ENCODE assay signal across 8 cellular contexts in genomic region chr7:93921607-93922446, GRCh38. TPM values are rescaled to one million over a fixed set of nuclear protein-coding genes. Genes with fewer than 3 reads are reported as not detected.
DNase-seq lines count a peak whose midpoint lies in the region; ATAC-seq, FAIRE-seq and TF ChIP-seq lines count a peak whose summit lies in the region.

Gene GNG11 (plus strand): TSS chr7:93921735. CDS start chr7:93922138, 403 bp downstream.

- peak within 1 kb of the TSS; percentile 98 for H2AFZ ChIP-seq in ACC112 (ENCODE audit: low read length, unreplicated experiment)
- H2AFZ ChIP-seq in OCI-LY7 (ENCODE audit: low read length): peak within 1 kb of the TSS; percentile 72
- peak within 1 kb of the TSS; percentile 22; the same call in 1 of the 2 replicates for H2AFZ ChIP-seq in K562 (ENCODE audit: low read depth, low read length)

- in situ Hi-C loops in K562 (cut with MboI): no loop called here

- H3K27ac ChIP-seq in ACC112 (ENCODE audit: low read depth, low read length): peak within 1 kb of the TSS; percentile 86
- no peak within 1 kb of the TSS for H3K27ac ChIP-seq in OCI-LY7 (ENCODE audit: low read depth, low read length, poor library complexity, severe bottlenecking)
- H3K27ac ChIP-seq in K562 (ENCODE audit: extremely low read depth, low read depth, low read length): no peak within 1 kb of the TSS
- peak within 1 kb of the TSS; percentile 81 for H3K27ac ChIP-seq in rectal smooth muscle tissue (ENCODE audit: low read depth, low read length)

- peaks cover 14% of the 10 kb centered on the region for H3K36me3 ChIP-seq in ACC112 (ENCODE audit: insufficient read depth, low read length)
- H3K36me3 ChIP-seq in OCI-LY7 (ENCODE audit: insufficient read depth, low read length): no peaks in the 10 kb centered on the region
- no peaks in the 10 kb centered on the region for H3K36me3 ChIP-seq in K562 (ENCODE audit: control insufficient read depth, insufficient read depth, low read length)
- peaks cover under 1% of the 10 kb centered on the region for H3K36me3 ChIP-seq in rectal smooth muscle tissue (ENCODE audit: control insufficient read depth, insufficient read depth, low read length)

- no peaks in the 10 kb centered on the region for H3K9me3 ChIP-seq in OCI-LY7 (ENCODE audit: low read length)
- H3K9me3 ChIP-seq in K562 (replicated peaks; ENCODE audit: control insufficient read depth, insufficient read depth, low read depth, low read length): no peaks in the 10 kb centered on the region

- H3K27me3 ChIP-seq in ACC112 (ENCODE audit: insufficient read depth, low read length): no peaks in the 10 kb centered on the region
- peaks cover 13 to 25% of the 10 kb centered on the region in 2 experiments; a peak in 4 of 5 replicates for H3K27me3 ChIP-seq in K562 (ENCODE audit: control insufficient read depth in 2 of 2, insufficient read depth in 2 of 2, low read length in 2 of 2)
- no peaks in the 10 kb centered on the region for H3K27me3 ChIP-seq in rectal smooth muscle tissue (ENCODE audit: control insufficient read depth, insufficient read depth, low read length)

- FAIRE-seq in K562 (lab: Jason Lieb, UNC): no peak

- POLR2A ChIA-PET in OCI-LY7 (lab: Charles Lee): interaction anchor here (0.5 to 1.5 kb wide), 13 partner anchors 10 to 498 kb away, joined by 3 to 7 read pairs (median 3); no protein-coding TSS in a partner anchor
- POLR2A ChIA-PET in K562 (lab: Yijun Ruan, JAX): interaction anchor here (0.7 kb wide), 1 partner anchor 206 kb away, joined by 3 read pairs; no protein-coding TSS in a partner anchor

- no peaks in the 10 kb centered on the region for H4K20me1 ChIP-seq in OCI-LY7 (ENCODE audit: insufficient read depth, low read length)
- no peaks in the 10 kb centered on the region for H4K20me1 ChIP-seq in K562 (replicated peaks; ENCODE audit: control insufficient read depth, insufficient read depth, low read length)

- TF ChIP-seq EP300 in K562 (IDR thresholded peaks at IDR 0.05; ENCODE audit: low read length): no peak

- H3K9ac ChIP-seq in K562 (ENCODE audit: insufficient read depth in 1 of 2, low read depth in 2 of 2, low read length in 2 of 2): peak within 1 kb of the TSS in 1 of 2 experiments; percentile 79; a peak in 2 of 4 replicates
- H3K9ac ChIP-seq in rectal smooth muscle tissue (ENCODE audit: low read length): peak within 1 kb of the TSS; percentile 25

- CTCF ChIA-PET in OCI-LY7 (lab: Charles Lee; ENCODE audit: unreplicated experiment) (interaction anchor here (1.5 kb wide), 1 partner anchor 165 kb away, joined by 10 read pairs; no protein-coding TSS in a partner anchor), K562 (lab: Yijun Ruan, JAX; ENCODE audit: low intra/inter-chr PET ratio) (interaction anchor here (0.7 kb wide), 1 partner anchor 19 kb away, joined by 3 read pairs; no protein-coding TSS in a partner anchor)

- peak within 1 kb of the TSS; percentile 100 for H3K4me3 ChIP-seq in ACC112 (ENCODE audit: low read depth, low read length)
- H3K4me3 ChIP-seq in OCI-LY7 (ENCODE audit: low read depth, low read length, poor library complexity, severe bottlenecking): peak within 1 kb of the TSS; percentile 68
- H3K4me3 ChIP-seq in K562: no peak within 1 kb of the TSS
- peak within 1 kb of the TSS; percentile 72 for H3K4me3 ChIP-seq in rectal smooth muscle tissue (ENCODE audit: low read length)

- H3K4me1 ChIP-seq in ACC112 (ENCODE audit: control insufficient read depth, insufficient read depth, low read length, unreplicated experiment): peaks cover 17% of the 10 kb centered on the region
- H3K4me1 ChIP-seq in OCI-LY7 (ENCODE audit: insufficient read depth, low read length, poor library complexity, severe bottlenecking): peaks cover 14% of the 10 kb centered on the region
- peaks cover 0 to 7% of the 10 kb centered on the region in 2 experiments; a peak in 2 of 5 replicates for H3K4me1 ChIP-seq in K562 (replicated peaks in 1 of 2; ENCODE audit: control insufficient read depth in 2 of 2, insufficient read depth in 2 of 2, low read length in 2 of 2)
- H3K4me1 ChIP-seq in rectal smooth muscle tissue (ENCODE audit: control insufficient read depth, insufficient read depth, low read length): no peaks in the 10 kb centered on the region

- no peaks in the 10 kb centered on the region for H3K9me2 ChIP-seq in OCI-LY7 (ENCODE audit: insufficient read depth, low read length)

- TF ChIP-seq RAD21 in K562 (CRISPR knock-in tag; conservative IDR thresholded peaks at IDR 0.05 in 1 of 2, IDR thresholded peaks at IDR 0.05 in 1 of 2): no peak

- ATAC-seq in GM18511 (IDR thresholded peaks at IDR 0.05; ENCODE audit: unreplicated experiment): peak; percentile 94
- peak; percentile 97 for ATAC-seq in HG02885 (IDR thresholded peaks at IDR 0.05; ENCODE audit: poor library complexity, unreplicated experiment)
- peak; percentile 77 for ATAC-seq in K562

- H3K4me2 ChIP-seq in OCI-LY7 (ENCODE audit: low read length): peak within 1 kb of the TSS; percentile 68
- H3K4me2 ChIP-seq in K562 (ENCODE audit: insufficient read depth, low read length): peak within 1 kb of the TSS; percentile 34

- TF ChIP-seq CTCF in OCI-LY7 (conservative IDR thresholded peaks at IDR 0.05; ENCODE audit: low read length): 0 out of 2 replicates have a peak, but pooled peaks have one; percentile 15
- TF ChIP-seq CTCF in K562 (IDR thresholded peaks at IDR 0.05 in 2 of 3, conservative IDR thresholded peaks at IDR 0.05 in 1 of 3; ENCODE audit: insufficient read depth in 2 of 3, low read depth in 1 of 3, low read length in 3 of 3): no peak

- TF ChIP-seq POLR2A in K562 (conservative IDR thresholded peaks at IDR 0.05): no peak

- 3% methylated on average over 38 of the region's 38 CpGs for WGBS in K562 (ENCODE audit: insufficient coverage, low coverage, missing lambda C conversion rate)

- TSS peak; percentile 73 for BruUV-seq in OCI-LY7 (replicated peaks; lab: Mats Ljungman, UMichigan)
- no TSS peak for BruUV-seq in K562 (replicated peaks; lab: Mats Ljungman, UMichigan)

- DNase-seq in OCI-LY7 (ENCODE audit: low spot score): peak; percentile 57
- peak in 1 of 4 experiments; percentile 25 for DNase-seq in K562 (ENCODE audit: extremely low read depth in 1 of 4, low spot score in 3 of 4)
- DNase-seq in iPS DF 19.7 (ENCODE audit: low read depth, low spot score): peak; percentile 12
- DNase-seq in AML-193 (lab: John Stamatoyannopoulos, UW): no peak

- intact Hi-C loops in OCI-LY7 (cut with micrococcal nuclease; ENCODE audit: unreplicated experiment): no loop called here
- intact Hi-C loops in K562 (cut with micrococcal nuclease): no loop called here

- H3K79me2 ChIP-seq in ACC112 (ENCODE audit: control insufficient read depth, insufficient read depth, low read length, unreplicated experiment) (peaks cover 37% of the 10 kb centered on the region), OCI-LY7 (ENCODE audit: insufficient read depth, low read depth, low read length) (no peaks in the 10 kb centered on the region), K562 (ENCODE audit: control insufficient read depth, insufficient read depth, low read length) (no peaks in the 10 kb centered on the region)

- no peaks in the 10 kb centered on the region for H3K9me1 ChIP-seq in K562 (ENCODE audit: control insufficient read depth, insufficient read depth, low read length)

TF ChIP-seq in K562, 482 proteins besides CTCF, POLR2A, EP300 and RAD21 (continues in another document):
- 0 out of 2 replicates have a peak, but pooled peaks have one; percentile 15 for TF ChIP-seq LCOR (CRISPR knock-in tag; IDR thresholded peaks at IDR 0.05)
- TF ChIP-seq FIP1L1 (IDR thresholded peaks at IDR 0.05; ENCODE audit: low read depth, low read length, poor library complexity, severe bottlenecking): no peak

RNA-seq across cellular contexts. Expression of gene GNG11, which starts in this region (rescaled TPM):
- 0.82 and 1.4 TPM in 2 replicates for total RNA-seq in OCI-LY7 (2014; rRNA removed; shearing (Covaris generic))
- total RNA-seq in OCI-LY7 (2022) (1.2 TPM in 2 replicates), K562 (2014; rRNA removed) (not detected in 2 replicates), K562 (2014; rRNA removed; fragmentation: Illumina TruSeq; extraction: Trizol) (not detected in 2 replicates), K562 (2015; rRNA removed; fragmentation: Illumina TruSeq; extraction: Trizol) (not detected in 2 replicates), K562 (2021) (not detected in 2 replicates)
- not detected in 2 replicates for total RNA-seq in K562 (2011; cell fraction: chromatin; rRNA removed; ENCODE audit: low replicate concordance)
- not detected in 2 replicates for total RNA-seq in K562 (2011; cell fraction: nucleolus; rRNA removed)
- total RNA-seq in K562 (2011; cell fraction: nucleoplasm; rRNA removed): not detected in 2 replicates
- polyA plus RNA-seq in K562 (2011; rRNA removed) (0.06 TPM in 1 of 2 replicates, not detected in the other), K562 (2014; fragmentation: Illumina TruSeq; extraction: Trizol) (not detected in 2 replicates), K562 (2014; fragmentation: Nextera tagmentation; extraction: Ambion mirVana) (not detected), K562 (2014; rRNA removed) (not detected in 2 replicates)
- polyA plus RNA-seq in K562 (2011; cell fraction: cytosol; rRNA removed): 0.03 TPM in 2 replicates
- not detected in 2 replicates for polyA plus RNA-seq in K562 (2011; cell fraction: nucleus; rRNA removed)
- not detected in 2 replicates for polyA plus RNA-seq in K562 (2012)
- not detected in 2 replicates for polyA minus RNA-seq in K562 (2011; rRNA and poly(A)+ RNA removed)
- not detected in 2 replicates for polyA minus RNA-seq in K562 (2011; cell fraction: cytosol; rRNA and poly(A)+ RNA removed)
- polyA minus RNA-seq in K562 (2011; cell fraction: nucleus; rRNA and poly(A)+ RNA removed): not detected in 2 replicates

Comparison
In these comparisons a context has a peak if more than half of its experiments do, and no peak if none do; other contexts are left out.
1. Peak in ATAC-seq and H3K4me2 ChIP-seq in K562; RNA of the gene not detected or under 1 TPM.
2. H2AFZ ChIP-seq: peak in every context shown above with its lines; median percentile 98 in ACC112; 72 in OCI-LY7; 22 in K562.
3. H3K27ac ChIP-seq: peak in ACC112 (single experiment) and rectal smooth muscle tissue (single experiment); none in OCI-LY7 (single experiment) and K562 (single experiment).
4. DNase-seq: peak in OCI-LY7 (single experiment) and iPS DF 19.7 (single experiment); none in AML-193 (0 of 2).
5. Peak in every context shown above with its lines, with median percentiles within 50 percentile points of each other: ATAC-seq.